18 cellular contexts compared by ENCODE assay signal in the genomic region with DNA sequence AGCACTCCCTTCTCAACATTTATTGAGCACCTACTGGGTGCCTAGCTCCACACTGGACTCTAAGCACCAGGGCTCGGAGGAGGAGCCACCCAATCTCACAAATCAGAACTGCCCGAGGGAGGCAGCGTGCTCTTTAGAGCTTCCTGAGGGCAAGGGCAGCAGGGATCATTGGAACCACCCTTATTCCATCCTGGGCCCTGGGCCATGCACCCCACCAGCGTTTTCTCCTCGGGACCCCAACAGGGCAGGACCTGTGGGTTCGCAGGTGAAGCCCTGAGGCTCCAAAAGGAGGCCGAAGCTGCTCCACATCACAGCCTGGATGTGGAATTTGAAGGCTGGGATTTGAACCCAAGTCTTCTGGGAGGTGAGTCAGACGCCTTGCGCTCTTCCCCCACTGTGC. TPM values are rescaled to one million over a fixed set of nuclear protein-coding genes. Genes with fewer than 3 reads are reported as not detected.
"Had no signal": no experiment of that assay in that cellular context is flagged by ENCODE, and none has a peak within 500 bp of the region (broad histone marks: within the 10 kb centered on the region; RNA-seq: fewer than 3 reads in every experiment).

No MANE protein-coding gene starts in this region.

- DNase-seq: central memory CD4-positive, alpha-beta T cell; cortex of kidney; dorsolateral prefrontal cortex; effector CD8-positive, alpha-beta T cell; foreskin melanocyte; head of caudate nucleus; kidney glomerular epithelial cell; occipital lobe; stimulated activated CD4-positive, alpha-beta T cell treated with anti-CD3 and anti-CD28 coated beads, Interleukin-15, amount 100 ng/mL, for 24 hours; stimulated activated CD4-positive, alpha-beta T cell treated with anti-CD3 and anti-CD28 coated beads, Interleukin-1b, Interleukin-23, amount 100 ng/mL, for 48 hours; stimulated activated CD4-positive, alpha-beta T cell treated with anti-CD3 and anti-CD28 coated beads, Interleukin-4, amount 100 ng/mL, for 24 hours; tibial artery had no signal

- H3K27me3 ChIP-seq: dorsolateral prefrontal cortex, hepatocyte, tibial artery had no signal

- H3K9ac ChIP-seq: parathyroid adenoma had no signal

- H3K4me3 ChIP-seq: dorsolateral prefrontal cortex, hepatocyte, tibial artery had no signal

- ATAC-seq: naive thymus-derived CD8-positive, alpha-beta T cell; stimulated activated memory B cell treated with anti-CD40 and anti-IgM and Interleukin-4, amounts not matched to agents 10 μg/mL and 1 μg/mL and 100 μg/mL, for 72 hours had no signal

- H3K4me1 ChIP-seq: parathyroid adenoma, tibial artery had no signal

- H2AFZ ChIP-seq: hepatocyte, parathyroid adenoma had no signal

- H3K36me3 ChIP-seq: tibial artery had no signal

- H3K4me2 ChIP-seq: hepatocyte had no signal

- H3K9me3 ChIP-seq: tibial artery had no signal

- H3K27ac ChIP-seq: parathyroid adenoma, tibial artery had no signal

RNA-seq across cellular contexts. Expression of a gene that starts 15.4 kb away (rescaled TPM):
- total RNA-seq: lung microvascular endothelial cell, pulmonary artery endothelial cell had no signal
